In genomic region chr7:77759294-77759889, GRCh38 we compare ENCODE assay signal across 1 cellular context.
A peak's percentile ranks its signal among the peaks of the same experiment; 100 is the strongest.
TF ChIP-seq lines count a peak whose summit lies in the region.

No MANE protein-coding gene starts in this region.

TF ChIP-seq in SK-N-SH, 30 proteins besides CTCF, POLR2A, EP300 and RAD21 (continued from another document):
- 0 out of 2 replicates have a peak, but pooled peaks have one; percentile 13 for TF ChIP-seq MAX (IDR thresholded peaks at IDR 0.05; ENCODE audit: low read depth)
